ENCODE assay signal across 9 cellular contexts in the genomic region with DNA sequence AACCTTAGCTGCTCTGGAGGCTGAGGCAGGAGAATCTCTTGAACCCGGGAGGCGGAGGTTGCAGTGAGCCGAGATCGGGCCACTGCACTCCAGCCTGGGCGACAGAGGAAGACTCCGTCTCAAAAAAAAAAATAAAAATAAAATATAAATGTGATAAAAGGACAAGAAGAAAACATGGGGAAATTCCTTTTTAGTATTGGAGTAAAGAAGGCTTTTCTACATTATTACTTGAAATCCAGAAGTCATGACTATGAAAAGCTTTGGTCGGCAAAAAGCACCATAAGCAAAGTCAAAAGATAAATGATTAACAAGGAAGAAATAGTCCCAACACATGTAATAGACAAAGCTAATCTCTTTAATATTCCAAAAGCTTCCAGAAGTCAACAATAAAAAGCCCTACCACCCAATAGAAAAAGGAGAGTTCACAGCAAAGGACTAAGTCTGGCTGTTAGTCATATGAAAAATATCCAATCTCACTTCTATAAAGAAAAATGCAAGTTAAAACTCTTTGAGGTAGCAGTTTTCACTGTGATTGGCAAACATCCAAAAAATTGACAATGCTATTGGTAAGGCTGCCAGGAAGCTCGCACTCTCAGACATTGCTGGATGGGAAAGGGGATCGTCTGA. TPM values are rescaled to one million over a fixed set of nuclear protein-coding genes. Genes with fewer than 3 reads are reported as not detected.
DNase-seq lines count a peak whose midpoint lies in the region; ATAC-seq and TF ChIP-seq lines count a peak whose summit lies in the region.
"Had no signal": no experiment of that assay in that cellular context is flagged by ENCODE, and none has a peak within 500 bp of the region (broad histone marks: within the 10 kb centered on the region; RNA-seq: fewer than 3 reads in every experiment).

No MANE protein-coding gene starts in this region.

- no peaks in the 10 kb centered on the region for H3K27me3 Mint-ChIP-seq in activated T-cell treated with anti-CD3 and anti-CD28 coated beads, Interleukin-2, amount 50 U/mL, for 72 hours (ENCODE audit: low read depth)
- H3K27me3 Mint-ChIP-seq in stimulated activated memory B cell treated with anti-CD40 and anti-IgM and Interleukin-4, amounts not matched to agents 10 μg/mL and 1 μg/mL and 100 μg/mL, for 72 hours: no peaks in the 10 kb centered on the region

- POLR2A ChIA-PET in Panc1 (lab: Charles Lee): interaction anchor here (0.7 kb wide), 1 partner anchor 11 kb away, joined by 3 read pairs; no protein-coding TSS in a partner anchor

- no peaks in the 10 kb centered on the region for H3K27me3 ChIP-seq in Panc1 (ENCODE audit: control insufficient read depth, insufficient read depth, low read length)
- no peaks in the 10 kb centered on the region for H3K27me3 ChIP-seq in mammary epithelial cell (ENCODE audit: insufficient read depth, low read length)

- H3K36me3 ChIP-seq in Panc1 (ENCODE audit: control insufficient read depth, insufficient read depth, low read length): peaks cover 3% of the 10 kb centered on the region; the same call in 1 of the 2 replicates
- no peaks in the 10 kb centered on the region for H3K36me3 ChIP-seq in mammary epithelial cell (ENCODE audit: insufficient read depth, low read length)

- intact Hi-C loops in Panc1 (cut with micrococcal nuclease; ENCODE audit: unreplicated experiment) (no loop called here), mammary epithelial cell (cut with micrococcal nuclease) (loop anchor here (5.0 kb wide), 1 partner anchor 77 kb away; no protein-coding TSS in a partner anchor)

- H3K4me1 ChIP-seq in Panc1 (ENCODE audit: control insufficient read depth, insufficient read depth, low read length) (no peaks in the 10 kb centered on the region; the same call in 1 of the 2 replicates), mammary epithelial cell (ENCODE audit: insufficient read depth, low read length) (no peaks in the 10 kb centered on the region)

- no peaks in the 10 kb centered on the region for H4K20me1 ChIP-seq in mammary epithelial cell (ENCODE audit: insufficient read depth, low read length)

- peak overlapping the region; percentile 28 for H3K27ac Mint-ChIP-seq in activated T-cell treated with anti-CD3 and anti-CD28 coated beads, Interleukin-2, amount 50 U/mL, for 72 hours
- peak overlapping the region; percentile 95 for H3K27ac Mint-ChIP-seq in stimulated activated memory B cell treated with anti-CD40 and anti-IgM and Interleukin-4, amounts not matched to agents 10 μg/mL and 1 μg/mL and 100 μg/mL, for 72 hours

- H3K9me3 Mint-ChIP-seq in activated T-cell treated with anti-CD3 and anti-CD28 coated beads, Interleukin-2, amount 50 U/mL, for 72 hours: no peaks in the 10 kb centered on the region
- H3K9me3 Mint-ChIP-seq in stimulated activated memory B cell treated with anti-CD40 and anti-IgM and Interleukin-4, amounts not matched to agents 10 μg/mL and 1 μg/mL and 100 μg/mL, for 72 hours: no peaks in the 10 kb centered on the region

- peaks cover 32% of the 10 kb centered on the region for H3K79me2 ChIP-seq in mammary epithelial cell (ENCODE audit: insufficient read depth, low read length)

- no peak for ATAC-seq in activated T-cell treated with anti-CD3 and anti-CD28 coated beads, Interleukin-2, amount 50 U/mL, for 72 hours (replicated peaks in 1 of 2)
- ATAC-seq in Panc1 (no peak), GM18517 (IDR thresholded peaks at IDR 0.05; ENCODE audit: unreplicated experiment) (no peak)
- ATAC-seq in stimulated activated memory B cell treated with anti-CD40 and anti-IgM and Interleukin-4, amounts not matched to agents 10 μg/mL and 1 μg/mL and 100 μg/mL, for 72 hours: no peak

- 68% methylated on average over 9 of the region's 9 CpGs for WGBS in mammary epithelial cell (ENCODE audit: low coverage, missing lambda C conversion rate)

- H3K4me2 ChIP-seq in mammary epithelial cell (ENCODE audit: insufficient read depth, low read depth, low read length): no peak overlapping the region

- H3K9ac ChIP-seq in mammary epithelial cell (ENCODE audit: insufficient read depth, low read length): no peak overlapping the region

- BruUV-seq in Panc1 (replicated peaks; lab: Mats Ljungman, UMichigan) (no TSS peak), mammary epithelial cell (replicated peaks; lab: Mats Ljungman, UMichigan) (no TSS peak)

- TF ChIP-seq CTCF in Panc1 (IDR thresholded peaks at IDR 0.05) (no peak), mammary epithelial cell (conservative IDR thresholded peaks at IDR 0.05 in 1 of 2, IDR thresholded peaks at IDR 0.05 in 1 of 2; ENCODE audit: extremely low read depth in 1 of 2, insufficient read depth in 1 of 2, low read depth in 1 of 2, low read length in 2 of 2) (no peak)

- no peak for DNase-seq in activated T-cell treated with anti-CD3 and anti-CD28 coated beads, Interleukin-2, amount 50 U/mL, for 72 hours
- no peak for DNase-seq in activated T-cell treated with anti-CD3 and anti-CD28 coated beads, Interleukin-2, amount 50 U/mL, for 1 hour
- DNase-seq in Panc1 (ENCODE audit: low read depth, low spot score): no peak
- no peak for DNase-seq in epithelial cell of prostate (ENCODE audit: low read depth, low spot score)
- no peak for DNase-seq in mammary epithelial cell
- no peak for DNase-seq in NCI-H2107 treated with DMSO at 0.1 percent for 48 hours (lab: John Stamatoyannopoulos, UW; ENCODE audit: unreplicated experiment)
- DNase-seq: H7 had no signal

- H3K27ac ChIP-seq in Panc1 (ENCODE audit: low read length) (peak overlapping the region; percentile 72), epithelial cell of prostate (peak overlapping the region; percentile 90), mammary epithelial cell (ENCODE audit: insufficient read depth, low read depth, low read length) (no peak overlapping the region)

- CTCF ChIA-PET in Panc1 (lab: Charles Lee): no interaction called here
- CTCF ChIA-PET in mammary epithelial cell (lab: Charles Lee; ENCODE audit: low non-redundant PET): no interaction called here

- peaks cover 2 to 9% of the 10 kb centered on the region in 2 donors for H3K36me3 Mint-ChIP-seq in activated T-cell treated with anti-CD3 and anti-CD28 coated beads, Interleukin-2, amount 50 U/mL, for 72 hours (ENCODE audit: insufficient read depth in 2 of 2)
- no peaks in the 10 kb centered on the region for H3K36me3 Mint-ChIP-seq in stimulated activated memory B cell treated with anti-CD40 and anti-IgM and Interleukin-4, amounts not matched to agents 10 μg/mL and 1 μg/mL and 100 μg/mL, for 72 hours

- H3K4me3 ChIP-seq in Panc1 (ENCODE audit: low read depth in 2 of 2, low read length in 2 of 2): no peak overlapping the region; a peak in 1 of 4 replicates
- H3K4me3 ChIP-seq in mammary epithelial cell (replicated peaks in 1 of 3; ENCODE audit: insufficient read depth in 1 of 3, low read depth in 2 of 3, low read length in 3 of 3): no peak overlapping the region

- H3K9me3 ChIP-seq in Panc1 (ENCODE audit: control insufficient read depth, insufficient read depth, low read depth, low read length) (no peaks in the 10 kb centered on the region), mammary epithelial cell (replicated peaks; ENCODE audit: insufficient read depth, low read length) (no peaks in the 10 kb centered on the region)

- no peak overlapping the region for H2AFZ ChIP-seq in mammary epithelial cell (ENCODE audit: low read depth, low read length)

- H3K4me1 Mint-ChIP-seq in activated T-cell treated with anti-CD3 and anti-CD28 coated beads, Interleukin-2, amount 50 U/mL, for 72 hours (ENCODE audit: low read depth): peaks cover 21% of the 10 kb centered on the region
- H3K4me1 Mint-ChIP-seq in stimulated activated memory B cell treated with anti-CD40 and anti-IgM and Interleukin-4, amounts not matched to agents 10 μg/mL and 1 μg/mL and 100 μg/mL, for 72 hours: peaks cover 17% of the 10 kb centered on the region

- H3K4me3 Mint-ChIP-seq in activated T-cell treated with anti-CD3 and anti-CD28 coated beads, Interleukin-2, amount 50 U/mL, for 72 hours: peak overlapping the region; percentile 44 to 93
- H3K4me3 Mint-ChIP-seq in stimulated activated memory B cell treated with anti-CD40 and anti-IgM and Interleukin-4, amounts not matched to agents 10 μg/mL and 1 μg/mL and 100 μg/mL, for 72 hours: peak overlapping the region; percentile 18

- in situ Hi-C loops in Panc1 (cut with HindIII; ENCODE audit: low pct_unique_long_range_greater_than_20kb, low sequenced_read_pairs): no loop called here
- in situ Hi-C loops in mammary epithelial cell (cut with MboI; ENCODE audit: low sequenced_read_pairs in 2 of 2): loop anchor here in 1 of 2 donors (25.0 kb wide), 1 partner anchor 307 kb away; no protein-coding TSS in a partner anchor

- dilution Hi-C loops in mammary epithelial cell (cut with HindIII; ENCODE audit: low sequenced_read_pairs): no loop called here

RNA-seq across cellular contexts. Expression of a gene that starts 1.5 kb away (rescaled TPM):
- 100 to 1,000 TPM in 1 of 2 donors, 10 to 100 TPM in 1; 89.3 to 108 TPM for total RNA-seq in activated T-cell treated with anti-CD3 and anti-CD28 coated beads, Interleukin-2, amount 50 U/mL, for 72 hours
- total RNA-seq in Panc1 (2021; ENCODE audit: unreplicated experiment) (137 TPM), mammary epithelial cell (100 to 1,000 TPM in 1 of 2 donors, 10 to 100 TPM in 1; 89.5 to 108 TPM)
- polyA plus RNA-seq in Panc1 (2012; ENCODE audit: insufficient read length): 112 TPM
- polyA plus RNA-seq in mammary epithelial cell: 115 TPM
- polyA minus RNA-seq in mammary epithelial cell: 59.2 TPM

RNA-seq across cellular contexts. Expression of a gene that starts 10.4 kb away (rescaled TPM):
- 10 to 100 TPM; 53.2 to 53.8 TPM for total RNA-seq in activated T-cell treated with anti-CD3 and anti-CD28 coated beads, Interleukin-2, amount 50 U/mL, for 72 hours
- total RNA-seq in Panc1 (2021; ENCODE audit: unreplicated experiment) (72.0 TPM), mammary epithelial cell (100 to 1,000 TPM in 1 of 2 donors, 10 to 100 TPM in 1; 72.1 to 130 TPM)
- polyA plus RNA-seq in Panc1 (2012; ENCODE audit: insufficient read length): 60.3 TPM
- 64.8 TPM for polyA plus RNA-seq in mammary epithelial cell
- polyA minus RNA-seq in mammary epithelial cell: 97.6 TPM
